9 cellular contexts compared by ENCODE assay signal in genomic region chr9:104868303-104868686, GRCh38. TPM values are rescaled to one million over a fixed set of nuclear protein-coding genes. Genes with fewer than 3 reads are reported as not detected.
DNase-seq lines count a peak whose midpoint lies in the region; ATAC-seq and TF ChIP-seq lines count a peak whose summit lies in the region.
"Had no signal": no experiment of that assay in that cellular context is flagged by ENCODE, and none has a peak within 500 bp of the region (broad histone marks: within the 10 kb centered on the region; RNA-seq: fewer than 3 reads in every experiment).

No MANE protein-coding gene starts in this region.

- H3K79me1 ChIP-seq in trophoblast cell (ENCODE audit: low read length): peaks cover 11% of the 10 kb centered on the region

- H2AFZ ChIP-seq in ACC112 (ENCODE audit: low read length, unreplicated experiment): no peak overlapping the region
- no peak overlapping the region for H2AFZ ChIP-seq in hepatocyte
- H2AFZ ChIP-seq in trophoblast cell (ENCODE audit: insufficient read depth, low read length, poor library complexity): no peak overlapping the region

- H3K18ac ChIP-seq in trophoblast cell (ENCODE audit: low read length): no peak overlapping the region

- no peak overlapping the region for H3K4ac ChIP-seq in trophoblast cell (ENCODE audit: low read depth, low read length)

- H3K4me1 ChIP-seq in ACC112 (ENCODE audit: control insufficient read depth, insufficient read depth, low read length, unreplicated experiment) (peaks cover 80% of the 10 kb centered on the region), RWPE2 (ENCODE audit: insufficient read depth, poor library complexity, severe bottlenecking) (peaks cover 52% of the 10 kb centered on the region), hepatocyte (ENCODE audit: insufficient read depth) (peaks cover 49% of the 10 kb centered on the region), trophoblast cell (ENCODE audit: control insufficient read depth in 1 of 2, insufficient read depth in 2 of 2, low read length in 2 of 2) (peaks cover 11 to 15% of the 10 kb centered on the region in 2 experiments)

- H3K27me3 ChIP-seq in ACC112 (ENCODE audit: insufficient read depth, low read length): no peaks in the 10 kb centered on the region
- H3K27me3 ChIP-seq in RWPE2 (ENCODE audit: insufficient read depth, poor library complexity, severe bottlenecking): no peaks in the 10 kb centered on the region
- H3K27me3 ChIP-seq in hepatocyte: no peaks in the 10 kb centered on the region
- H3K27me3 ChIP-seq in trophoblast cell (ENCODE audit: insufficient read depth, low read length): no peaks in the 10 kb centered on the region

- H3K4me3 ChIP-seq in ACC112 (ENCODE audit: low read depth, low read length) (no peak overlapping the region), RWPE2 (ENCODE audit: severe bottlenecking) (no peak overlapping the region), hepatocyte (no peak overlapping the region), trophoblast cell (ENCODE audit: low read depth, low read length) (no peak overlapping the region)

- no peak overlapping the region for H2BK12ac ChIP-seq in trophoblast cell (ENCODE audit: low read length)

- H2BK5ac ChIP-seq in trophoblast cell (ENCODE audit: low read depth, low read length, poor library complexity): no peak overlapping the region

- H3K23ac ChIP-seq in trophoblast cell (ENCODE audit: low read length): no peak overlapping the region

- H3K4me2 ChIP-seq in hepatocyte (peak overlapping the region; percentile 47), trophoblast cell (ENCODE audit: low read length) (peak overlapping the region; percentile 19)

- no peak for DNase-seq in RWPE2 (ENCODE audit: low spot score)
- no peak for DNase-seq in hepatocyte (ENCODE audit: low spot score)
- peak in 1 of 2 donors; percentile 19 for DNase-seq in trophoblast cell
- no peak for DNase-seq in activated naive CD4-positive, alpha-beta T cell treated with anti-CD3 and anti-CD28 coated beads, Interleukin-2, amount 50 U/mL, for 16 hours
- DNase-seq in OCI-M2 (lab: John Stamatoyannopoulos, UW; ENCODE audit: unreplicated experiment): no peak
- no peak for DNase-seq in erythroblast (lab: John Stamatoyannopoulos, UW)
- no peak for DNase-seq in NCI-H2171 (lab: John Stamatoyannopoulos, UW)
- DNase-seq: activated CD4-positive, alpha-beta memory T cell treated with anti-CD3 and anti-CD28 coated beads, Interleukin-2, amount 10 ng/mL, durations not matched to agents 7 days and 5 days had no signal

- H4K12ac ChIP-seq in trophoblast cell (ENCODE audit: low read depth, low read length): no peak overlapping the region

- WGBS in hepatocyte (ENCODE audit: low lambda C conversion rate, missing lambda C conversion rate): 74% methylated on average over 8 of the region's 8 CpGs
- no CpG with 5 or more reads among the region's 8 CpGs for WGBS in trophoblast cell (ENCODE audit: extremely low coverage, insufficient coverage, insufficient read length)

- H4K20me1 ChIP-seq in hepatocyte (ENCODE audit: insufficient read depth, poor library complexity, severe bottlenecking): peaks cover 10% of the 10 kb centered on the region

- H3K9ac ChIP-seq in trophoblast cell (ENCODE audit: low read length): no peak overlapping the region

- H4K8ac ChIP-seq in trophoblast cell (ENCODE audit: low read depth, low read length): no peak overlapping the region

- H3K27ac ChIP-seq in ACC112 (ENCODE audit: low read depth, low read length): peak overlapping the region; percentile 75
- peak overlapping the region; percentile 98 for H3K27ac ChIP-seq in RWPE2 (ENCODE audit: poor library complexity, severe bottlenecking)
- H3K27ac ChIP-seq in hepatocyte: peak overlapping the region; percentile 75
- H3K27ac ChIP-seq in trophoblast cell (ENCODE audit: low read depth, low read length): peak overlapping the region; percentile 63

- TF ChIP-seq POLR2A in erythroblast (IDR thresholded peaks at IDR 0.05; ENCODE audit: low read length): no peak

- TF ChIP-seq CTCF in RWPE2 (IDR thresholded peaks at IDR 0.05; ENCODE audit: poor library complexity, severe bottlenecking): no peak
- no peak for TF ChIP-seq CTCF in hepatocyte (IDR thresholded peaks at IDR 0.05; ENCODE audit: poor library complexity)

- H2BK120ac ChIP-seq in trophoblast cell (ENCODE audit: insufficient read depth, low read length, poor library complexity): no peak overlapping the region

- H3K9me2 ChIP-seq in hepatocyte (replicated peaks; ENCODE audit: insufficient read depth): no peaks in the 10 kb centered on the region

- H3K14ac ChIP-seq in trophoblast cell (ENCODE audit: low read length): no peak overlapping the region

- no peaks in the 10 kb centered on the region for H3K79me2 ChIP-seq in ACC112 (ENCODE audit: control insufficient read depth, insufficient read depth, low read length, unreplicated experiment)
- peaks cover 46% of the 10 kb centered on the region for H3K79me2 ChIP-seq in hepatocyte
- H3K79me2 ChIP-seq in trophoblast cell (ENCODE audit: control insufficient read depth, insufficient read depth, low read length, poor library complexity): peaks cover 2% of the 10 kb centered on the region

- no peak for ATAC-seq in RWPE2 (ENCODE audit: low read depth)

- no peak overlapping the region for H2AK5ac ChIP-seq in trophoblast cell (ENCODE audit: low read length)

- H4K91ac ChIP-seq in trophoblast cell (ENCODE audit: low read depth, low read length): no peak overlapping the region

- H3K36me3 ChIP-seq in ACC112 (ENCODE audit: insufficient read depth, low read length) (no peaks in the 10 kb centered on the region), RWPE2 (ENCODE audit: low read depth) (no peaks in the 10 kb centered on the region), hepatocyte (replicated peaks; ENCODE audit: insufficient read depth, low read depth) (no peaks in the 10 kb centered on the region), trophoblast cell (ENCODE audit: control insufficient read depth in 1 of 2, insufficient read depth in 2 of 2, low read length in 2 of 2) (no peaks in the 10 kb centered on the region)

- H3K9me3 ChIP-seq in RWPE2 (ENCODE audit: severe bottlenecking) (no peaks in the 10 kb centered on the region), hepatocyte (ENCODE audit: low read depth) (no peaks in the 10 kb centered on the region), trophoblast cell (ENCODE audit: insufficient read depth, low read depth, low read length) (peaks cover 1% of the 10 kb centered on the region)

RNA-seq across cellular contexts. Expression of gene ABCA1, which starts 59.7 kb away (rescaled TPM):
- total RNA-seq in hepatocyte: 76.1 and 87.4 TPM in 2 replicates
- polyA plus RNA-seq in hepatocyte: 11.9 and 14.5 TPM in 2 replicates
- 4.9 and 5.1 TPM in 2 replicates for polyA plus RNA-seq in trophoblast cell (2013)
